29 cellular contexts compared by ENCODE assay signal in the genomic region with DNA sequence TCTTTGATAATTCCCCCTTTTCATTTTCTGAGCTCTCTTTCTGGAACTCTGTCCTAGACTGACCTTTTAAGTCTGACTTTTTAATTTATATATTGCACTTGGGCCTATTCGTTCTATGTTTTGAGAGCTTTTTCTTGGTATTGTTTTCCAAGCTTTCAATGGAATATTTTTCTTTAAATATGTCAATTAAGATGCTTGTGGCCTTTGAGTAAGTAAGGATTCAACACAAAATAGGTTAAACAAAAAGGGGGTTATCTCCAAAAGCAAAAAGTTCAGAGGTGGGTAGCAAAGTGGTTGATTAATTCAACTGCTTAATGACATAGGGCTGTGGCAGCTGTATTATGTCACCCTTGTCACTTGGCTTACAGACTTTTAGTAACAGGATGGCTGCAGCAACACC.
"Had no signal": no experiment of that assay in that cellular context is flagged by ENCODE, and none has a peak within 500 bp of the region (broad histone marks: within the 10 kb centered on the region; RNA-seq: fewer than 3 reads in every experiment).

No MANE protein-coding gene starts in this region.

- H3K36me3 ChIP-seq: adrenal gland, ascending aorta, brain microvascular endothelial cell, breast epithelium, cardiac muscle cell had no signal

- H3K27ac ChIP-seq: adrenal gland, ascending aorta, body of pancreas, brain microvascular endothelial cell, breast epithelium, cardiac muscle cell had no signal

- H3K4me1 ChIP-seq: adrenal gland, ascending aorta, body of pancreas, breast epithelium had no signal

- H3K9me3 ChIP-seq: adrenal gland, ascending aorta, body of pancreas, breast epithelium had no signal

- DNase-seq: activated effector memory CD4-positive, alpha-beta T cell treated with anti-CD3 and anti-CD28 coated beads, Interleukin-2, amount 50 U/mL, for 16 hours; activated effector memory CD4-positive, alpha-beta T cell treated with Interleukin-2 at 50 U/mL for 16 hours; activated gamma-delta T cell; activated gamma-delta T cell treated with Interleukin-2 at 50 U/mL for 16 hours; activated naive CD4-positive, alpha-beta T cell; activated naive CD4-positive, alpha-beta T cell treated with anti-CD3 and anti-CD28 coated beads for 36 hours; activated naive CD4-positive, alpha-beta T cell treated with anti-CD3 and anti-CD28 coated beads, Interleukin-2, amount 10 ng/mL, durations not matched to agents 7 days and 5 days; activated naive CD4-positive, alpha-beta T cell treated with anti-CD3 and anti-CD28 coated beads, Interleukin-2, amount 50 U/mL, for 16 hours; activated naive CD4-positive, alpha-beta T cell treated with Interleukin-2 at 50 U/mL for 16 hours; activated naive CD8-positive, alpha-beta T cell treated with anti-CD3 and anti-CD28 coated beads for 36 hours; activated naive CD8-positive, alpha-beta T cell treated with anti-CD3 and anti-CD28 coated beads, Interleukin-2, amount 10 ng/mL, durations not matched to agents 7 days and 5 days; activated naive CD8-positive, alpha-beta T cell treated with anti-CD3 and anti-CD28 coated beads, Interleukin-2, amount 50 U/mL, for 24 hours; activated T-cell treated with anti-CD3 and anti-CD28 coated beads, Interleukin-2, amount 50 U/mL, for 24 hours; activated T-cell treated with anti-CD3 and anti-CD28 coated beads, Interleukin-2, amount 50 U/mL, for 4 hours; activated T-cell treated with anti-CD3 and anti-CD28 coated beads, Interleukin-2, amount 50 U/mL, for 48 hours; activated T-cell treated with anti-CD3 and anti-CD28 coated beads, Interleukin-2, amount 50 U/mL, for 72 hours; adrenal gland; amniotic stem cell; amygdala; anterior cingulate cortex; aorta; body of pancreas; brain microvascular endothelial cell; caudate nucleus; central memory CD4-positive, alpha-beta T cell; cerebellar nuclear complex had no signal

- H3K4me3 ChIP-seq: adrenal gland, ascending aorta, body of pancreas, breast epithelium, cardiac muscle cell had no signal

- H3K27me3 ChIP-seq: adrenal gland, ascending aorta, body of pancreas, brain microvascular endothelial cell, breast epithelium, cardiac muscle cell had no signal
